ENCODE assay signal across 20 cellular contexts in the genomic region with DNA sequence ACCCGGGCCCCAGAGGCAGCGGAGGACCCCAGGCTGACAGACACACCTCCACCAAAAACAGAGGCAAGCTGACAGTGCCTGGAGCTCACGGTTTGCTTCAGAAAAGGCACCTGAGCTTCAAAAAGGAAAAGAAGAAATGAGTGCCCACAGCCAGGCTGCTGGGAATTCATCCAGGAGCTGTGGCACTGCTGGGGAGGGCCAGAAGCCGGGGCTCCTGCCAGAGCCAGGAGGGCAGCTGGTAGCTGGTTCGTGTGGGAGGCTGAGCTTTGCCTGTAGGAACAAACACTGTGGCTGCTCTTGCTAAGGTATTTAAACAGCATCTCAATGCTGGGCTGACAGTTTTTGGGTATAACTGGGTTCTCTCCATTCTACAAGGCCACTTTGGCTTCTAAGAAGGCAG. TPM values are rescaled to one million over a fixed set of nuclear protein-coding genes. Genes with fewer than 3 reads are reported as not detected.
"Had no signal": no experiment of that assay in that cellular context is flagged by ENCODE, and none has a peak within 500 bp of the region (broad histone marks: within the 10 kb centered on the region; RNA-seq: fewer than 3 reads in every experiment).

No MANE protein-coding gene starts in this region.

- H3K9me3 ChIP-seq: heart right ventricle, mucosa of descending colon, ovary, suprapubic skin, thyroid gland had no signal

- H3K27ac ChIP-seq: heart right ventricle, ovary, suprapubic skin, thyroid gland had no signal

- H3K27me3 ChIP-seq: ovary, thyroid gland had no signal

- H3K4me2 ChIP-seq: smooth muscle cell had no signal

- ATAC-seq: mucosa of descending colon, natural killer cell, right cardiac atrium had no signal

- H3K4me1 ChIP-seq: heart right ventricle, thyroid gland had no signal

- H3K36me3 ChIP-seq: heart right ventricle, ovary, suprapubic skin, thyroid gland had no signal

- DNase-seq: cortex of kidney; effector CD8-positive, alpha-beta T cell; foreskin melanocyte; heart right ventricle; hypothalamus; kidney glomerular epithelial cell; mammary epithelial cell; mucosa of descending colon; natural killer cell; nucleus accumbens; ovary; right cardiac atrium; stimulated activated CD4-positive, alpha-beta T cell treated with anti-CD3 and anti-CD28 coated beads, Interleukin-2, amount 100 ng/mL, for 48 hours; stimulated activated naive CD4-positive, alpha-beta T cell treated with Interleukin-2 at 50 U/mL for 16 hours; thyroid gland had no signal

- FAIRE-seq: islet of Langerhans, urothelium cell line had no signal

- H3K4me3 ChIP-seq: dorsolateral prefrontal cortex, heart right ventricle, mucosa of descending colon, ovary, smooth muscle cell, suprapubic skin, thyroid gland had no signal

RNA-seq across cellular contexts. Expression of gene KCNJ6, which starts 19.5 kb away (rescaled TPM):
- total RNA-seq: heart right ventricle, mammary epithelial cell, natural killer cell, ovary, suprapubic skin, thyroid gland had no signal
- polyA plus RNA-seq: heart right ventricle, right cardiac atrium had no signal
